26 cellular contexts compared by ENCODE assay signal in the genomic region with DNA sequence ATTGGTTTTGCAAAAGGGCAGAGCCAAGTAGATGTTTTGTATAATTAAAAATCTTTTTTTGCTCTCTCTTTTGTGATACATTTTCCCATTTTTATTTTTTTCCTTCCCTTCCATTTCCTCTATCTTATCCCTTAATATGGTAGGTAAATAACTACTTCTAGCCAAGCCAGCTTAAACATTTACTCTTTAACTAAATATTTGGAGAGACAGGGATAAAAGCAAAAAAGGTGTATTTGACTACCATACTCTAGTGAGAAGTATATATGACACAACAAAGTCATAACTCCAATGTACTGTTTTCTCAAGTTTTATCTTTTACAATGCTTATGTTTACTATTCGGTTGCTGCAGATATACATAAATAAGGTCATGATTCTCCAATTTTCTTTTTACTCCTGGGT.
DNase-seq lines count a peak whose midpoint lies in the region; ATAC-seq and TF ChIP-seq lines count a peak whose summit lies in the region.
"Had no signal": no experiment of that assay in that cellular context is flagged by ENCODE, and none has a peak within 500 bp of the region (broad histone marks: within the 10 kb centered on the region; RNA-seq: fewer than 3 reads in every experiment).

No MANE protein-coding gene starts in this region.

- peaks cover 36% of the 10 kb centered on the region for H3K36me3 Mint-ChIP-seq in activated CD4-positive, alpha-beta T cell treated with anti-CD3 and anti-CD28 coated beads for 36 hours (ENCODE audit: low read depth)
- peaks cover 51% of the 10 kb centered on the region for H3K36me3 Mint-ChIP-seq in stimulated activated naive CD8-positive, alpha-beta T cell treated with anti-CD3 and anti-CD28 coated beads, Interleukin-15, Interleukin-2, amounts not matched to agents 100 ng/mL and 50 ng/mL, for 24 hours (ENCODE audit: low read depth)
- peaks cover 8% of the 10 kb centered on the region for H3K36me3 Mint-ChIP-seq in central memory CD8-positive, alpha-beta T cell (ENCODE audit: insufficient read depth)
- no peaks in the 10 kb centered on the region for H3K36me3 Mint-ChIP-seq in mesothelial cell of epicardium
- H3K36me3 Mint-ChIP-seq: CD14-positive monocyte had no signal

- H3K27me3 Mint-ChIP-seq in activated CD4-positive, alpha-beta T cell treated with anti-CD3 and anti-CD28 coated beads for 36 hours: no peaks in the 10 kb centered on the region
- H3K27me3 Mint-ChIP-seq in stimulated activated naive CD8-positive, alpha-beta T cell treated with anti-CD3 and anti-CD28 coated beads, Interleukin-15, Interleukin-2, amounts not matched to agents 100 ng/mL and 50 ng/mL, for 24 hours: no peaks in the 10 kb centered on the region
- no peaks in the 10 kb centered on the region for H3K27me3 Mint-ChIP-seq in stimulated activated naive CD8-positive, alpha-beta T cell treated with anti-CD3 and anti-CD28 coated beads, Interleukin-15, amount 100 ng/mL, for 72 hours
- H3K27me3 Mint-ChIP-seq in central memory CD8-positive, alpha-beta T cell: no peaks in the 10 kb centered on the region
- H3K27me3 Mint-ChIP-seq in mesothelial cell of epicardium (ENCODE audit: low read depth): no peaks in the 10 kb centered on the region

- H3K9me3 Mint-ChIP-seq in activated CD4-positive, alpha-beta T cell treated with anti-CD3 and anti-CD28 coated beads for 36 hours (ENCODE audit: low read depth): no peaks in the 10 kb centered on the region
- H3K9me3 Mint-ChIP-seq in stimulated activated naive CD8-positive, alpha-beta T cell treated with anti-CD3 and anti-CD28 coated beads, Interleukin-15, Interleukin-2, amounts not matched to agents 100 ng/mL and 50 ng/mL, for 24 hours: no peaks in the 10 kb centered on the region
- no peaks in the 10 kb centered on the region for H3K9me3 Mint-ChIP-seq in stimulated activated naive CD8-positive, alpha-beta T cell treated with anti-CD3 and anti-CD28 coated beads, Interleukin-15, amount 100 ng/mL, for 72 hours
- H3K9me3 Mint-ChIP-seq in central memory CD8-positive, alpha-beta T cell: no peaks in the 10 kb centered on the region
- H3K9me3 Mint-ChIP-seq in mesothelial cell of epicardium: no peaks in the 10 kb centered on the region
- H3K9me3 Mint-ChIP-seq: HFFc6 had no signal

- intact Hi-C loops in activated CD4-positive, alpha-beta T cell treated with anti-CD3 and anti-CD28 coated beads for 36 hours (cut with DNase I, micrococcal nuclease): no loop called here

- DNase-seq in activated CD4-positive, alpha-beta T cell treated with anti-CD3 and anti-CD28 coated beads for 36 hours: no peak
- no peak for DNase-seq in activated CD4-positive, alpha-beta T cell treated with anti-CD3 and anti-CD28 coated beads, Interleukin-2, amount 50 U/mL, for 1 hour
- DNase-seq in stimulated activated naive CD8-positive, alpha-beta T cell treated with anti-CD3 and anti-CD28 coated beads, Interleukin-15, amount 100 ng/mL, for 72 hours: no peak
- no peak for DNase-seq in central memory CD8-positive, alpha-beta T cell (ENCODE audit: low spot score in 2 of 2)
- DNase-seq in cerebellar cortex (ENCODE audit: low spot score) (no peak), mesothelial cell of epicardium (ENCODE audit: low spot score in 2 of 2, unreplicated experiment in 2 of 2) (no peak), RKO (ENCODE audit: low spot score) (no peak)
- DNase-seq: 8988T, ACHN, BE2C, COR-L47, DMS79, EL, GF-D8, GOT3, HFFc6, MG63, NCI-H1105 treated with DMSO at 0.1 percent for 48 hours, NCI-H2029, NCI-H446, NCI-H524 treated with DMSO at 0.1 percent for 48 hours, NCI-H774, SJCRH30 had no signal

- POLR2A ChIA-PET in activated CD4-positive, alpha-beta T cell treated with anti-CD3 and anti-CD28 coated beads for 36 hours (lab: Charles Lee): no interaction called here

- ATAC-seq in activated CD4-positive, alpha-beta T cell treated with anti-CD3 and anti-CD28 coated beads for 36 hours: no peak
- no peak for ATAC-seq in stimulated activated naive CD8-positive, alpha-beta T cell treated with anti-CD3 and anti-CD28 coated beads, Interleukin-15, amount 100 ng/mL, for 72 hours
- no peak for ATAC-seq in central memory CD8-positive, alpha-beta T cell (replicated peaks; ENCODE audit: extremely low read depth, poor library complexity, severe bottlenecking)
- ATAC-seq: K562 had no signal

- peaks cover 74% of the 10 kb centered on the region for H3K4me1 Mint-ChIP-seq in activated CD4-positive, alpha-beta T cell treated with anti-CD3 and anti-CD28 coated beads for 36 hours
- peaks cover 85% of the 10 kb centered on the region for H3K4me1 Mint-ChIP-seq in stimulated activated naive CD8-positive, alpha-beta T cell treated with anti-CD3 and anti-CD28 coated beads, Interleukin-15, Interleukin-2, amounts not matched to agents 100 ng/mL and 50 ng/mL, for 24 hours (ENCODE audit: low read depth)
- peaks cover 77% of the 10 kb centered on the region for H3K4me1 Mint-ChIP-seq in stimulated activated naive CD8-positive, alpha-beta T cell treated with anti-CD3 and anti-CD28 coated beads, Interleukin-15, amount 100 ng/mL, for 72 hours
- H3K4me1 Mint-ChIP-seq in central memory CD8-positive, alpha-beta T cell: peaks cover 65% of the 10 kb centered on the region
- H3K4me1 Mint-ChIP-seq in mesothelial cell of epicardium: no peaks in the 10 kb centered on the region
- H3K4me1 Mint-ChIP-seq: CD14-positive monocyte had no signal

- peak overlapping the region; percentile 64 for H3K27ac Mint-ChIP-seq in activated CD4-positive, alpha-beta T cell treated with anti-CD3 and anti-CD28 coated beads for 36 hours
- peak overlapping the region; percentile 51 for H3K27ac Mint-ChIP-seq in stimulated activated naive CD8-positive, alpha-beta T cell treated with anti-CD3 and anti-CD28 coated beads, Interleukin-15, Interleukin-2, amounts not matched to agents 100 ng/mL and 50 ng/mL, for 24 hours
- peak overlapping the region in 1 of 2 donors; percentile 12 for H3K27ac Mint-ChIP-seq in stimulated activated naive CD8-positive, alpha-beta T cell treated with anti-CD3 and anti-CD28 coated beads, Interleukin-15, amount 100 ng/mL, for 72 hours
- H3K27ac Mint-ChIP-seq in central memory CD8-positive, alpha-beta T cell (ENCODE audit: low read depth): peak overlapping the region; percentile 4
- H3K27ac Mint-ChIP-seq in mesothelial cell of epicardium: no peak overlapping the region
- H3K27ac Mint-ChIP-seq: CD14-positive monocyte, HFFc6 had no signal

- no peak for TF ChIP-seq CTCF in mesothelial cell of epicardium (IDR thresholded peaks at IDR 0.05; ENCODE audit: unreplicated experiment)

- no peak overlapping the region for H3K4me3 Mint-ChIP-seq in activated CD4-positive, alpha-beta T cell treated with anti-CD3 and anti-CD28 coated beads for 36 hours
- H3K4me3 Mint-ChIP-seq in stimulated activated naive CD8-positive, alpha-beta T cell treated with anti-CD3 and anti-CD28 coated beads, Interleukin-15, Interleukin-2, amounts not matched to agents 100 ng/mL and 50 ng/mL, for 24 hours: no peak overlapping the region
- no peak overlapping the region for H3K4me3 Mint-ChIP-seq in stimulated activated naive CD8-positive, alpha-beta T cell treated with anti-CD3 and anti-CD28 coated beads, Interleukin-15, amount 100 ng/mL, for 72 hours
- H3K4me3 Mint-ChIP-seq in central memory CD8-positive, alpha-beta T cell: no peak overlapping the region
- H3K4me3 Mint-ChIP-seq in mesothelial cell of epicardium: no peak overlapping the region
- H3K4me3 Mint-ChIP-seq: CD14-positive monocyte, HFFc6 had no signal

- CTCF ChIA-PET in activated CD4-positive, alpha-beta T cell treated with anti-CD3 and anti-CD28 coated beads for 36 hours (lab: Charles Lee): interaction anchor here (1.0 to 2.4 kb wide), 4 partner anchors 9 to 52 kb away, joined by 4 to 10 read pairs (median 4); no protein-coding TSS in a partner anchor
